1 cellular context compared by ENCODE assay signal in the genomic region with DNA sequence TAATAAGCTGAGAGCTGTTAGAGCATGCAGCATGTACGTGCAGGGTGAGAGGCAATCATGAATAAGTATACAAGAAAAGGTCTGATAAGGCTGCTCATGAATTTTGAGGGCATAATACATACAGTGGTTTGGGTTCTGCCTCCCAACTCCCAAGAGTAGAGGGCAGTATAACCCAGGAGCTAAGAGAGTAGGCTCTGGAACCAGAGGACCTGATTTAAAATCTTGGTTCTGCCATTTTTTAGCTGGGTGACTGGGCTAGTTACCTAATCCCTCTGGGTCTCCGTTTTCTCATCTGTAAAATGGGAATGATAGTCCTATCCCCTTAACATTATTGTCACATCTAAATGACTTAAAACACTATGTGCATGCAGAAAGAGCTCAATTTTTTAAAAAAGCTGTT.
TF ChIP-seq lines count a peak whose summit lies in the region.

No MANE protein-coding gene starts in this region.

TF ChIP-seq in H1, 55 proteins besides CTCF, POLR2A, EP300 and RAD21 (continued from another document):
- TF ChIP-seq, protein P1, sequence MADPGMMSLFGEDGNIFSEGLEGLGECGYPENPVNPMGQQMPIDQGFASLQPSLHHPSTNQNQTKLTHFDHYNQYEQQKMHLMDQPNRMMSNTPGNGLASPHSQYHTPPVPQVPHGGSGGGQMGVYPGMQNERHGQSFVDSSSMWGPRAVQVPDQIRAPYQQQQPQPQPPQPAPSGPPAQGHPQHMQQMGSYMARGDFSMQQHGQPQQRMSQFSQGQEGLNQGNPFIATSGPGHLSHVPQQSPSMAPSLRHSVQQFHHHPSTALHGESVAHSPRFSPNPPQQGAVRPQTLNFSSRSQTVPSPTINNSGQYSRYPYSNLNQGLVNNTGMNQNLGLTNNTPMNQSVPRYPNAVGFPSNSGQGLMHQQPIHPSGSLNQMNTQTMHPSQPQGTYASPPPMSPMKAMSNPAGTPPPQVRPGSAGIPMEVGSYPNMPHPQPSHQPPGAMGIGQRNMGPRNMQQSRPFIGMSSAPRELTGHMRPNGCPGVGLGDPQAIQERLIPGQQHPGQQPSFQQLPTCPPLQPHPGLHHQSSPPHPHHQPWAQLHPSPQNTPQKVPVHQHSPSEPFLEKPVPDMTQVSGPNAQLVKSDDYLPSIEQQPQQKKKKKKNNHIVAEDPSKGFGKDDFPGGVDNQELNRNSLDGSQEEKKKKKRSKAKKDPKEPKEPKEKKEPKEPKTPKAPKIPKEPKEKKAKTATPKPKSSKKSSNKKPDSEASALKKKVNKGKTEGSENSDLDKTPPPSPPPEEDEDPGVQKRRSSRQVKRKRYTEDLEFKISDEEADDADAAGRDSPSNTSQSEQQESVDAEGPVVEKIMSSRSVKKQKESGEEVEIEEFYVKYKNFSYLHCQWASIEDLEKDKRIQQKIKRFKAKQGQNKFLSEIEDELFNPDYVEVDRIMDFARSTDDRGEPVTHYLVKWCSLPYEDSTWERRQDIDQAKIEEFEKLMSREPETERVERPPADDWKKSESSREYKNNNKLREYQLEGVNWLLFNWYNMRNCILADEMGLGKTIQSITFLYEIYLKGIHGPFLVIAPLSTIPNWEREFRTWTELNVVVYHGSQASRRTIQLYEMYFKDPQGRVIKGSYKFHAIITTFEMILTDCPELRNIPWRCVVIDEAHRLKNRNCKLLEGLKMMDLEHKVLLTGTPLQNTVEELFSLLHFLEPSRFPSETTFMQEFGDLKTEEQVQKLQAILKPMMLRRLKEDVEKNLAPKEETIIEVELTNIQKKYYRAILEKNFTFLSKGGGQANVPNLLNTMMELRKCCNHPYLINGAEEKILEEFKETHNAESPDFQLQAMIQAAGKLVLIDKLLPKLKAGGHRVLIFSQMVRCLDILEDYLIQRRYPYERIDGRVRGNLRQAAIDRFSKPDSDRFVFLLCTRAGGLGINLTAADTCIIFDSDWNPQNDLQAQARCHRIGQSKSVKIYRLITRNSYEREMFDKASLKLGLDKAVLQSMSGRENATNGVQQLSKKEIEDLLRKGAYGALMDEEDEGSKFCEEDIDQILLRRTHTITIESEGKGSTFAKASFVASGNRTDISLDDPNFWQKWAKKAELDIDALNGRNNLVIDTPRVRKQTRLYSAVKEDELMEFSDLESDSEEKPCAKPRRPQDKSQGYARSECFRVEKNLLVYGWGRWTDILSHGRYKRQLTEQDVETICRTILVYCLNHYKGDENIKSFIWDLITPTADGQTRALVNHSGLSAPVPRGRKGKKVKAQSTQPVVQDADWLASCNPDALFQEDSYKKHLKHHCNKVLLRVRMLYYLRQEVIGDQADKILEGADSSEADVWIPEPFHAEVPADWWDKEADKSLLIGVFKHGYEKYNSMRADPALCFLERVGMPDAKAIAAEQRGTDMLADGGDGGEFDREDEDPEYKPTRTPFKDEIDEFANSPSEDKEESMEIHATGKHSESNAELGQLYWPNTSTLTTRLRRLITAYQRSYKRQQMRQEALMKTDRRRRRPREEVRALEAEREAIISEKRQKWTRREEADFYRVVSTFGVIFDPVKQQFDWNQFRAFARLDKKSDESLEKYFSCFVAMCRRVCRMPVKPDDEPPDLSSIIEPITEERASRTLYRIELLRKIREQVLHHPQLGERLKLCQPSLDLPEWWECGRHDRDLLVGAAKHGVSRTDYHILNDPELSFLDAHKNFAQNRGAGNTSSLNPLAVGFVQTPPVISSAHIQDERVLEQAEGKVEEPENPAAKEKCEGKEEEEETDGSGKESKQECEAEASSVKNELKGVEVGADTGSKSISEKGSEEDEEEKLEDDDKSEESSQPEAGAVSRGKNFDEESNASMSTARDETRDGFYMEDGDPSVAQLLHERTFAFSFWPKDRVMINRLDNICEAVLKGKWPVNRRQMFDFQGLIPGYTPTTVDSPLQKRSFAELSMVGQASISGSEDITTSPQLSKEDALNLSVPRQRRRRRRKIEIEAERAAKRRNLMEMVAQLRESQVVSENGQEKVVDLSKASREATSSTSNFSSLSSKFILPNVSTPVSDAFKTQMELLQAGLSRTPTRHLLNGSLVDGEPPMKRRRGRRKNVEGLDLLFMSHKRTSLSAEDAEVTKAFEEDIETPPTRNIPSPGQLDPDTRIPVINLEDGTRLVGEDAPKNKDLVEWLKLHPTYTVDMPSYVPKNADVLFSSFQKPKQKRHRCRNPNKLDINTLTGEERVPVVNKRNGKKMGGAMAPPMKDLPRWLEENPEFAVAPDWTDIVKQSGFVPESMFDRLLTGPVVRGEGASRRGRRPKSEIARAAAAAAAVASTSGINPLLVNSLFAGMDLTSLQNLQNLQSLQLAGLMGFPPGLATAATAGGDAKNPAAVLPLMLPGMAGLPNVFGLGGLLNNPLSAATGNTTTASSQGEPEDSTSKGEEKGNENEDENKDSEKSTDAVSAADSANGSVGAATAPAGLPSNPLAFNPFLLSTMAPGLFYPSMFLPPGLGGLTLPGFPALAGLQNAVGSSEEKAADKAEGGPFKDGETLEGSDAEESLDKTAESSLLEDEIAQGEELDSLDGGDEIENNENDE (IDR thresholded peaks at IDR 0.05; ENCODE audit: insufficient replicate concordance, low read length) = no peak
- no peak for TF ChIP-seq HDAC6 (IDR thresholded peaks at IDR 0.05; ENCODE audit: low read depth, low read length)
- no peak for TF ChIP-seq MAFK (IDR thresholded peaks at IDR 0.05; ENCODE audit: low read depth, low read length)
- TF ChIP-seq CBX8 (IDR thresholded peaks at IDR 0.05; ENCODE audit: borderline replicate concordance, low read depth, low read length) = no peak
- TF ChIP-seq KDM5A (IDR thresholded peaks at IDR 0.05; ENCODE audit: low read length) = no peak
- TF ChIP-seq SIX5 (IDR thresholded peaks at IDR 0.05; ENCODE audit: low read depth, low read length) = no peak
- no peak for TF ChIP-seq SP2 (IDR thresholded peaks at IDR 0.05; ENCODE audit: low read length)
- TF ChIP-seq RBBP5 (IDR thresholded peaks at IDR 0.05; ENCODE audit: borderline replicate concordance, low read depth, low read length) = no peak
- TF ChIP-seq, protein P2, sequence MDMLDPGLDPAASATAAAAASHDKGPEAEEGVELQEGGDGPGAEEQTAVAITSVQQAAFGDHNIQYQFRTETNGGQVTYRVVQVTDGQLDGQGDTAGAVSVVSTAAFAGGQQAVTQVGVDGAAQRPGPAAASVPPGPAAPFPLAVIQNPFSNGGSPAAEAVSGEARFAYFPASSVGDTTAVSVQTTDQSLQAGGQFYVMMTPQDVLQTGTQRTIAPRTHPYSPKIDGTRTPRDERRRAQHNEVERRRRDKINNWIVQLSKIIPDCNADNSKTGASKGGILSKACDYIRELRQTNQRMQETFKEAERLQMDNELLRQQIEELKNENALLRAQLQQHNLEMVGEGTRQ (IDR thresholded peaks at IDR 0.05; ENCODE audit: low read length) = no peak
- no peak for TF ChIP-seq RXRA (IDR thresholded peaks at IDR 0.05; ENCODE audit: insufficient read depth, low read depth, low read length)
- TF ChIP-seq NANOG (IDR thresholded peaks at IDR 0.05; ENCODE audit: insufficient read depth, low read depth, low read length, poor library complexity, severe bottlenecking) = no peak
TF ChIP-seq in H1: peak in this region for 0.
